In the genomic region with DNA sequence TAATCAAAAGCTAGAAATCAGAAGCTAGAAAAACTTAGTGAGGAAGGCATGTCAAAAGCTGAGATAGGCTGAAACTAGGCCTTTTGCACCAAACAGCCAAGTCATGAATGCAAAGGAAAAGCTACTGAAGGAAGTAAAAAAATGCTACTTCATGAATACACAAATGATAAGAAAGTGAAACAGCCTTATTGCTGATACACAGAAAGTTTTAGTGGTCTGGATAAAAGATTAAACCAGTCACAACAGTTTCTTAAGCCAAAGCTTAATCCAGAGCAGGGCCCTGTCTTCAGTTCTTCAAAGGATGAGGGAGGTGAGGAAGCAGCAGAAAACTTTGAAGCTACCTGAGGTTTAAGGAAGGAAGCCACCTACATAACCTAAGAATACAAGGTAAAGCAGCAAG, we compare ENCODE assay signal across 24 cellular contexts.
DNase-seq lines count a peak whose midpoint lies in the region; ATAC-seq lines count a peak whose summit lies in the region.
"Had no signal": no experiment of that assay in that cellular context is flagged by ENCODE, and none has a peak within 500 bp of the region (broad histone marks: within the 10 kb centered on the region; RNA-seq: fewer than 3 reads in every experiment).

No MANE protein-coding gene starts in this region.

- DNase-seq in HuH-7.5 (ENCODE audit: low spot score), result no peak
- DNase-seq in activated CD4-positive, alpha-beta T cell treated with anti-CD3 and anti-CD28 coated beads for 4 hours, result no peak
- no peak for DNase-seq in epidermal melanocyte (ENCODE audit: insufficient read length, low spot score)
- DNase-seq: 8988T; activated CD4-positive, alpha-beta T cell treated with anti-CD3 and anti-CD28 coated beads, Interleukin-2, amount 50 U/mL, for 4 hours; aorta; CD4-positive, alpha-beta T cell; cortex of kidney; EL; hippocampal formation; immature natural killer cell; midbrain; naive thymus-derived CD8-positive, alpha-beta T cell; NCI-H1930; NCI-H748 treated with DMSO at 0.1 percent for 48 hours; occipital lobe; stimulated activated CD8-positive, alpha-beta memory T cell treated with anti-CD3 and anti-CD28 coated beads, Interleukin-4, amount 100 ng/mL, for 48 hours had no signal

- ATAC-seq in GM18511 (IDR thresholded peaks at IDR 0.05; ENCODE audit: unreplicated experiment) (peak; percentile 76), GM19397 (IDR thresholded peaks at IDR 0.05; ENCODE audit: unreplicated experiment) (peak; percentile 72), HG02763 (IDR thresholded peaks at IDR 0.05; ENCODE audit: unreplicated experiment) (peak; percentile 63), HG03354 (IDR thresholded peaks at IDR 0.05; ENCODE audit: poor library complexity, severe bottlenecking, unreplicated experiment) (peak; percentile 79), GM21717 (IDR thresholded peaks at IDR 0.05; ENCODE audit: unreplicated experiment) (no peak)
- ATAC-seq: gastroesophageal sphincter; left lobe of liver; naive thymus-derived CD8-positive, alpha-beta T cell had no signal
